Comparison of ENCODE assay signal across 8 cellular contexts in the genomic region with DNA sequence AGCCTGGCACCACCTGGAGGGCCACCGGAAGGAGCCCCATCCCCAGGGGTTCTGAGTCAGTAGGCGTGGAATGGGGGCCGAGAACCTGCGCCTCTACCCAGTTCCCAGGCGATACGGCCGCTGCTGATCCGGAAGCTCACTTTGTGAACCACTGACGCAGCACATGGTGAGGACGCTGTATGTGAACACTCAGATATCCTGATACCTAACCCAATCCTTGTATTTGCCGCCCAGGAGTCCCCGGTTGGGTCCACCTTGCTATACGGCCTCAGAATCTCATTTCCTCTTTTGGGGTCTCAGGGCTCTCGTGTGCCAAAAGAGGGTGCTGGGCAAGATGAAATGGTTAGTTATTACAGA. TPM values are rescaled to one million over a fixed set of nuclear protein-coding genes. Genes with fewer than 3 reads are reported as not detected.
DNase-seq lines count a peak whose midpoint lies in the region; ATAC-seq and TF ChIP-seq lines count a peak whose summit lies in the region.

No MANE protein-coding gene starts in this region.

- H3K36me3 ChIP-seq in HUES64 (ENCODE audit: insufficient read depth, low read length) (peaks cover 25% of the 10 kb centered on the region), neural progenitor cell (no peaks in the 10 kb centered on the region)

- TF ChIP-seq CTCF in endothelial cell (IDR thresholded peaks at IDR 0.05; ENCODE audit: unreplicated experiment) (no peak), neural progenitor cell (IDR thresholded peaks at IDR 0.05) (no peak)

- H3K27me3 ChIP-seq in HUES64 (ENCODE audit: insufficient read depth, low read length) (no peaks in the 10 kb centered on the region), neural progenitor cell (no peaks in the 10 kb centered on the region)

- peaks cover 9% of the 10 kb centered on the region for H3K4me1 ChIP-seq in HUES64 (ENCODE audit: insufficient read depth, low read length)
- peaks cover 5% of the 10 kb centered on the region for H3K4me1 ChIP-seq in neural progenitor cell

- WGBS in HUES64, result 86% methylated on average over 14 of the region's 14 CpGs

- no peaks in the 10 kb centered on the region for H3K9me3 Mint-ChIP-seq in endothelial cell (ENCODE audit: unreplicated experiment)
- H3K9me3 Mint-ChIP-seq in neural progenitor cell, result no peaks in the 10 kb centered on the region

- peak; percentile 49 for ATAC-seq in GM21447 (IDR thresholded peaks at IDR 0.05; ENCODE audit: unreplicated experiment)

- H3K4me3 ChIP-seq in HUES64 (ENCODE audit: low read length), result peak overlapping the region; percentile 28
- H3K4me3 ChIP-seq in neural progenitor cell, result no peak overlapping the region

- peak overlapping the region; percentile 47 for H3K4me2 ChIP-seq in neural progenitor cell

- peaks cover 17% of the 10 kb centered on the region for H3K4me1 Mint-ChIP-seq in endothelial cell (ENCODE audit: unreplicated experiment)
- H3K4me1 Mint-ChIP-seq in neural progenitor cell, result peaks cover 20% of the 10 kb centered on the region

- peaks cover 4% of the 10 kb centered on the region for H3F3A ChIP-seq in neural progenitor cell (ENCODE audit: low read depth)

- no peaks in the 10 kb centered on the region for H3K9me3 ChIP-seq in HUES64 (ENCODE audit: insufficient read depth, low read depth, low read length)
- H3K9me3 ChIP-seq in neural progenitor cell (ENCODE audit: low read depth), result no peaks in the 10 kb centered on the region

- DNase-seq in GF-D8 (lab: John Stamatoyannopoulos, UW) (peak; percentile 57), endothelial cell (ENCODE audit: low spot score) (no peak), neural progenitor cell (ENCODE audit: low spot score) (peak; percentile 13), inferior parietal cortex (ENCODE audit: extremely low spot score) (no peak), AG20443 (ENCODE audit: low spot score) (no peak)
- peak; percentile 9 to 25 (median 16) for DNase-seq in activated CD4-positive, CD25-positive, alpha-beta regulatory T cell (lab: John Stamatoyannopoulos, UW)

- H3K27me3 Mint-ChIP-seq in endothelial cell (ENCODE audit: unreplicated experiment), result peaks cover 9% of the 10 kb centered on the region
- peaks cover 8% of the 10 kb centered on the region for H3K27me3 Mint-ChIP-seq in neural progenitor cell (ENCODE audit: insufficient read depth, low read depth)

- H3K79me2 ChIP-seq in neural progenitor cell (ENCODE audit: low read depth), result peaks cover 30% of the 10 kb centered on the region

- H3K9ac ChIP-seq in HUES64 (ENCODE audit: low read depth, low read length) (peak overlapping the region; percentile 42; the same call in 1 of the 2 replicates), neural progenitor cell (no peak overlapping the region)

- peak overlapping the region; percentile 23 for H2AFZ ChIP-seq in neural progenitor cell (replicated peaks)

- peak overlapping the region; percentile 78 for H3K27ac Mint-ChIP-seq in endothelial cell (ENCODE audit: unreplicated experiment)
- peak overlapping the region; percentile 78 for H3K27ac Mint-ChIP-seq in neural progenitor cell

- H3K27ac ChIP-seq in HUES64 (ENCODE audit: low read depth, low read length) (peak overlapping the region; percentile 48; the same call in 1 of the 2 replicates), neural progenitor cell (no peak overlapping the region)

- peaks cover 17% of the 10 kb centered on the region for H3K36me3 Mint-ChIP-seq in endothelial cell (ENCODE audit: low read depth, unreplicated experiment)
- peaks cover 4% of the 10 kb centered on the region for H3K36me3 Mint-ChIP-seq in neural progenitor cell

- H3K4me3 Mint-ChIP-seq in endothelial cell (ENCODE audit: unreplicated experiment) (peak overlapping the region; percentile 100), neural progenitor cell (peak overlapping the region; percentile 98)

- H4K20me1 ChIP-seq in neural progenitor cell (ENCODE audit: low read depth), result peaks cover 20% of the 10 kb centered on the region

RNA-seq across cellular contexts. Expression of gene RAB5IF, which starts 0.6 kb away (rescaled TPM):
- polyA plus RNA-seq in HUES64 (2013, experiment 1 of 2), result 101 TPM
- polyA plus RNA-seq in HUES64 (2013, experiment 2 of 2), result 93.9 TPM
- 112 TPM for total RNA-seq in endothelial cell (ENCODE audit: unreplicated experiment)
- 69.5 and 90.1 TPM in 2 replicates for total RNA-seq in neural progenitor cell (ENCODE audit: low replicate concordance)

RNA-seq across cellular contexts. Expression of gene TGIF2, which starts 31.5 kb away (rescaled TPM):
- polyA plus RNA-seq in HUES64 (2013, experiment 1 of 2), result 31.5 TPM
- 35.5 TPM for polyA plus RNA-seq in HUES64 (2013, experiment 2 of 2)
- total RNA-seq in endothelial cell (ENCODE audit: unreplicated experiment) (43.7 TPM), neural progenitor cell (ENCODE audit: low replicate concordance) (67.1 and 76.5 TPM in 2 replicates)

RNA-seq across cellular contexts. Expression of gene SLA2, which starts 41.1 kb away (rescaled TPM):
- 0.10 TPM for polyA plus RNA-seq in HUES64 (2013, experiment 1 of 2)
- polyA plus RNA-seq in HUES64 (2013, experiment 2 of 2), result not detected
- total RNA-seq in endothelial cell (ENCODE audit: unreplicated experiment) (not detected), neural progenitor cell (ENCODE audit: low replicate concordance) (0.21 and 0.50 TPM in 2 replicates)

Comparison
In these comparisons a context has a peak if more than half of its experiments do, and no peak if none do; other contexts are left out.
1. DNase-seq: peak in GF-D8 (single experiment), activated CD4-positive, CD25-positive, alpha-beta regulatory T cell (4 of 4) and neural progenitor cell (single experiment); none in endothelial cell (single experiment), inferior parietal cortex (single experiment) and AG20443 (single experiment).